Comparison of ENCODE assay signal across 8 cellular contexts in genomic region chr6:112086744-112087135, GRCh38. TPM values are rescaled to one million over a fixed set of nuclear protein-coding genes. Genes with fewer than 3 reads are reported as not detected.
DNase-seq lines count a peak whose midpoint lies in the region; ATAC-seq, FAIRE-seq and TF ChIP-seq lines count a peak whose summit lies in the region.

No MANE protein-coding gene starts in this region.

- H3K4me3 ChIP-seq in OCI-LY3 (ENCODE audit: low read length) (peak overlapping the region; percentile 98), dorsolateral prefrontal cortex (peak overlapping the region; percentile 55 to 98 (median 85)), lung (peak overlapping the region; percentile 50)

- H3K9me3 ChIP-seq in OCI-LY3 (ENCODE audit: insufficient read depth, low read length), result no peaks in the 10 kb centered on the region
- H3K9me3 ChIP-seq in lung (ENCODE audit: control insufficient read depth in 2 of 2, insufficient read depth in 1 of 2, low read length in 1 of 2), result no peaks in the 10 kb centered on the region

- peak; percentile 61 for DNase-seq in DMS53 (lab: John Stamatoyannopoulos, UW)
- no peak for DNase-seq in dorsolateral prefrontal cortex
- no peak for DNase-seq in lung (ENCODE audit: low spot score)
- DNase-seq in urothelium cell line (ENCODE audit: low spot score), result peak; percentile 28
- DNase-seq in NCI-H128 (lab: John Stamatoyannopoulos, UW; ENCODE audit: unreplicated experiment), result no peak

- TF ChIP-seq CTCF in OCI-LY3 (IDR thresholded peaks at IDR 0.05; ENCODE audit: low read depth, low read length), result peak; percentile 43
- TF ChIP-seq CTCF in dorsolateral prefrontal cortex (IDR thresholded peaks at IDR 0.05 in 54 of 56, conservative IDR thresholded peaks at IDR 0.05 in 2 of 56; ENCODE audit: low read depth in 1 of 56, partially characterized antibody in 56 of 56), result peak in 24 of 56 donors; percentile 13 to 42 (median 24)
- TF ChIP-seq CTCF in lung (IDR thresholded peaks at IDR 0.05; ENCODE audit: control extremely low read depth, extremely low read depth), result no peak

- peak overlapping the region; percentile 94 for H2AFZ ChIP-seq in OCI-LY3 (ENCODE audit: low read depth, low read length)

- H4K20me1 ChIP-seq in OCI-LY3 (ENCODE audit: insufficient read depth, low read length), result no peaks in the 10 kb centered on the region

- no peaks in the 10 kb centered on the region for H3K27me3 ChIP-seq in OCI-LY3 (ENCODE audit: low read depth, low read length)
- H3K27me3 ChIP-seq in dorsolateral prefrontal cortex, result no peaks in the 10 kb centered on the region
- no peaks in the 10 kb centered on the region for H3K27me3 ChIP-seq in lung (ENCODE audit: control insufficient read depth, insufficient read depth)

- no peaks in the 10 kb centered on the region for H3K79me2 ChIP-seq in OCI-LY3 (ENCODE audit: low read length)

- H3K4me2 ChIP-seq in OCI-LY3 (ENCODE audit: low read length), result peak overlapping the region; percentile 86

- peak; percentile 9 for ATAC-seq in GM19463 (IDR thresholded peaks at IDR 0.05; ENCODE audit: unreplicated experiment)
- ATAC-seq in HG03520 (IDR thresholded peaks at IDR 0.05; ENCODE audit: unreplicated experiment), result peak; percentile 23
- ATAC-seq in lung (ENCODE audit: insufficient read depth, low FRiP score), result no peak

- WGBS in lung, 2 donors, result 0% methylated on average over 8 of the region's 8 CpGs

- H3K4me1 ChIP-seq in OCI-LY3 (ENCODE audit: low read length), result peaks cover 3% of the 10 kb centered on the region; the same call in 1 of the 2 replicates
- H3K4me1 ChIP-seq in lung (ENCODE audit: control insufficient read depth in 2 of 2, insufficient read depth in 2 of 2, low read length in 2 of 2), result peaks cover 0 to 10% of the 10 kb centered on the region in 2 donors

- intact Hi-C loops in dorsolateral prefrontal cortex (cut with DNase I), result loop anchor here in 1 of 2 donors (5.0 kb wide), 1 partner anchor 76 kb away; no protein-coding TSS in a partner anchor

- H3K27ac ChIP-seq in OCI-LY3 (ENCODE audit: low read length) (no peak overlapping the region), dorsolateral prefrontal cortex (peak overlapping the region in 57 of 59 donors; percentile 31 to 94 (median 87)), lung (ENCODE audit: low read depth in 1 of 2, low read length in 1 of 2) (peak overlapping the region; percentile 82 to 92)

- peak overlapping the region; percentile 76 for H3K9ac ChIP-seq in OCI-LY3 (ENCODE audit: low read length)

- FAIRE-seq in urothelium cell line (lab: Jason Lieb, UNC), result no peak

- H3K36me3 ChIP-seq in OCI-LY3 (replicated peaks; ENCODE audit: low read depth, low read length) (no peaks in the 10 kb centered on the region), lung (ENCODE audit: control insufficient read depth in 2 of 2, insufficient read depth in 2 of 2, low read length in 2 of 2) (peaks cover 1 to 11% of the 10 kb centered on the region in 2 donors)

RNA-seq across cellular contexts. Expression of gene TUBE1, which starts 0.5 kb away (rescaled TPM):
- total RNA-seq in dorsolateral prefrontal cortex (10 to 100 TPM; 28.3 to 69.6 (median 48.6) TPM), lung (10 to 100 TPM; 15.9 to 59.2 TPM)
- 10 to 100 TPM; 10.1 to 14.2 TPM for polyA plus RNA-seq in lung

RNA-seq across cellular contexts. Expression of gene FAM229B, which starts 0.7 kb away (rescaled TPM):
- total RNA-seq in dorsolateral prefrontal cortex (10 to 100 TPM; 33.7 to 84.2 (median 59.9) TPM), lung (10 to 100 TPM; 26.2 to 35.6 TPM)
- polyA plus RNA-seq in lung, result 10 to 100 TPM; 16.5 to 25.9 TPM

RNA-seq across cellular contexts. Expression of gene CCN6, which starts 32.8 kb away (rescaled TPM):
- total RNA-seq in dorsolateral prefrontal cortex, result not detected
- not detected for total RNA-seq in lung
- polyA plus RNA-seq in lung, result not detected

Comparison
In these comparisons a context has a peak if more than half of its experiments do, and no peak if none do; other contexts are left out.
1. DNase-seq: peak in DMS53 (single experiment) and urothelium cell line (single experiment); none in dorsolateral prefrontal cortex (0 of 10), lung (single experiment) and NCI-H128 (single experiment).
2. Peak in every context shown above with its lines, with median percentiles within 50 percentile points of each other: H3K4me3 ChIP-seq.